8 cellular contexts compared by ENCODE assay signal in the genomic region with DNA sequence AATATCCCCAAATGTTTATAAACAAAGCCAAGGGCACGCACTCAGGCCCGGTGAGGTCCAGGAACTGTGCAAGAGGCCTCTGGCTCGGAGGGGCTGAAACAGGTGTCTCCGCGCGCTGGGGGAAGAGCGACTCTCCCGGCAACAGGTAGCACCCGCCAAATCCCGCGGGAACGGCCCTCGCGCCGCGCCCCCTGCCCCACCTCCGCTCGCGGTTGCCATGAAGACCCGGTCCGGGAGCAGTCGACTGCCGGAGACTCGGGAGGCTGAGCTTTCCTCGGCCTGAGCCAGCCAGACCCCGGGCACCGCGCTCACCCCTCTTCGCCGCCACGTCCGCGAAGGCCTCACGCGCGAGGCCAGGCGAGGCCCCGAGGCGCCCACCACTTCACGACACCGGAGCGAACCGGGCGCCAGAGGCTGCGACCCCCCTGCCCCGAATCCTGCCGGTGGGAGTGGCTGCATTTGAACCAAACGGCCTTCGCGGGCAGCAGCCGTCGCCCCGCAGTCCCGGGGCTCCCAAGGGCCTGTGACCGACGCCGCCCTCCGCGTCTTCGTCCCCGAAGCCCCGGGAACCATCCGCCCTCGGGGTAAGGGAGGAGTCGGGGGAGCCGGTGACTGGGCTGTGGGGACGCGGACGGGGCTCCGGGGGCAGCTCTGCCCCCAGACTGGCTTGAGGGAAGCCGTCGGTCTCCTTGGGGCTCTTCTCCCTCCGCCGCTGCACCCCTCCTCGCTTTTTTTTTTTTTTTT. TPM values are rescaled to one million over a fixed set of nuclear protein-coding genes. Genes with fewer than 3 reads are reported as not detected.
DNase-seq lines count a peak whose midpoint lies in the region; ATAC-seq and TF ChIP-seq lines count a peak whose summit lies in the region.

A gene with protein sequence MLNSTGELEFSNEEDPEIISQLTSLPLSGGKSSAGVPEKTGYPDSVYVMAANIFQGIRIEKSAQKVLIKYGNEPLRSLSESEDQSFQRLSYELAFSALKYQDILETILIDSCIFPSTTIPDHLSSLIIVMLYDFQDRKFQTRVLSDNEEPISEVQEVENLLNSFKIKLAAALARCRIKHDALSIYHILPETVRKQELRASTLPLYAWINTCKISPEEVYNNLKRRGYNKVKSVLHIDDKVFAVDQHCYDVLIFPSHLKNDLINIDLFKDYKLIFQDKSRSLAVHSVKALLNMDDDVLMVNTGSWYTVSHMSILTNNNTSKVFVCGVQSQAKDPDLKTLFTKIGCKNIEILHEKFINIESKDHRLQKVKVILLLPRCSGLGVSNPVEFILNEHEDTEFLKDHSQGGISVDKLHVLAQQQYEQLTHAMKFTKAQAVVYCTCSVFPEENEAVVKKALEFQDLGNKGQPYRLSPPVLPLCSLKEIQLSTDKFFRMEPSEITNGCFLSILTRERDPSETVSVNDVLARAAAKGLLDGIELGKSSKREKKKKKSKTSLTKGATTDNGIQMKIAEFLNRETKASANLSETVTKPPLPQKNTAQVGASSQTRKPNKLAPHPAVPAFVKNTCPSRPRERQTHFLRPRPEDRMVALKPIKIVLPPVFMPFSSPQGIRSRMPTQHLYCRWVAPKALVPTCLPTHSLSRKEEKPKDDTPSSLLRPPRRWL (plus strand): TSS at position 239 of the 744 bp plus-strand sequence. CDS start 739 bp downstream, outside the sequence.

- peak within 1 kb of the TSS; percentile 89 for H3K4me3 Mint-ChIP-seq in neural progenitor cell

- H3K27ac Mint-ChIP-seq in neural progenitor cell = peak within 1 kb of the TSS; percentile 31

- H3K4me2 ChIP-seq in neural progenitor cell = peak within 1 kb of the TSS; percentile 91

- H3K9ac ChIP-seq in neural progenitor cell = peak within 1 kb of the TSS; percentile 62

- H3F3A ChIP-seq in neural progenitor cell (ENCODE audit: low read depth) = peaks cover 15% of the 10 kb centered on the region

- H3K9me3 Mint-ChIP-seq in neural progenitor cell = peaks cover 7% of the 10 kb centered on the region

- H3K79me2 ChIP-seq in ACC112 (ENCODE audit: control insufficient read depth, insufficient read depth, low read length, unreplicated experiment) (no peaks in the 10 kb centered on the region), neural progenitor cell (ENCODE audit: low read depth) (peaks cover 31% of the 10 kb centered on the region)

- H3K4me3 ChIP-seq in ACC112 (ENCODE audit: low read depth, low read length) (peak within 1 kb of the TSS; percentile 69), neural progenitor cell (peak within 1 kb of the TSS; percentile 66)

- H3K9me3 ChIP-seq in neural progenitor cell (ENCODE audit: low read depth) = no peaks in the 10 kb centered on the region

- TF ChIP-seq CTCF in foreskin keratinocyte (conservative IDR thresholded peaks at IDR 0.05) (no peak), neural progenitor cell (IDR thresholded peaks at IDR 0.05) (no peak)

- peak within 1 kb of the TSS; percentile 65 for H2AFZ ChIP-seq in ACC112 (ENCODE audit: low read length, unreplicated experiment)
- peak within 1 kb of the TSS; percentile 80 for H2AFZ ChIP-seq in neural progenitor cell (replicated peaks)

- H3K36me3 ChIP-seq in ACC112 (ENCODE audit: insufficient read depth, low read length) (no peaks in the 10 kb centered on the region), neural progenitor cell (peaks cover 14% of the 10 kb centered on the region)

- no peaks in the 10 kb centered on the region for H4K20me1 ChIP-seq in neural progenitor cell (ENCODE audit: low read depth)

- peak; percentile 81 for ATAC-seq in GM18907 (IDR thresholded peaks at IDR 0.05; ENCODE audit: unreplicated experiment)
- peak; percentile 84 for ATAC-seq in foreskin keratinocyte
- ATAC-seq in GM18870 (IDR thresholded peaks at IDR 0.05; ENCODE audit: unreplicated experiment) = no peak

- peaks cover 7% of the 10 kb centered on the region for H3K4me1 Mint-ChIP-seq in neural progenitor cell

- H3K27ac ChIP-seq in ACC112 (ENCODE audit: low read depth, low read length) = no peak within 1 kb of the TSS
- H3K27ac ChIP-seq in foreskin keratinocyte = no peak within 1 kb of the TSS
- peak within 1 kb of the TSS; percentile 7 for H3K27ac ChIP-seq in neural progenitor cell

- no peaks in the 10 kb centered on the region for H3K27me3 Mint-ChIP-seq in neural progenitor cell (ENCODE audit: insufficient read depth, low read depth)

- H3K4me1 ChIP-seq in ACC112 (ENCODE audit: control insufficient read depth, insufficient read depth, low read length, unreplicated experiment) (no peaks in the 10 kb centered on the region), foreskin keratinocyte (no peaks in the 10 kb centered on the region), neural progenitor cell (peaks cover 5% of the 10 kb centered on the region)

- peaks cover 20% of the 10 kb centered on the region for H3K36me3 Mint-ChIP-seq in neural progenitor cell

- H3K27me3 ChIP-seq in ACC112 (ENCODE audit: insufficient read depth, low read length) = peaks cover 31% of the 10 kb centered on the region
- H3K27me3 ChIP-seq in foreskin keratinocyte = peaks cover 20% of the 10 kb centered on the region
- no peaks in the 10 kb centered on the region for H3K27me3 ChIP-seq in neural progenitor cell

- peak; percentile 86 to 94 (median 91) for DNase-seq in NCI-H1417 (lab: John Stamatoyannopoulos, UW)
- DNase-seq in activated CD8-positive, alpha-beta memory T cell treated with anti-CD3 and anti-CD28 coated beads for 24 hours = peak; percentile 67
- peak in 1 of 2 donors; percentile 23 for DNase-seq in foreskin keratinocyte
- peak; percentile 89 for DNase-seq in neural progenitor cell (ENCODE audit: low spot score)
- DNase-seq in NCI-H446 treated with DMSO at 0.1 percent for 48 hours (lab: John Stamatoyannopoulos, UW) = no peak

RNA-seq across cellular contexts. Expression of the gene that starts here (rescaled TPM):
- total RNA-seq in foreskin keratinocyte (0.71 and 1.3 TPM in 2 replicates), neural progenitor cell (ENCODE audit: low replicate concordance) (29.1 and 37.4 TPM in 2 replicates)
- polyA plus RNA-seq in foreskin keratinocyte = 0.33 and 0.41 TPM in 2 replicates

Comparison
In these comparisons a context has a peak if more than half of its experiments do, and no peak if none do; other contexts are left out.
1. RNA of the gene that starts here (total RNA-seq): 29.1 to 37.4 TPM in neural progenitor cell; 0.71 to 1.3 TPM in foreskin keratinocyte; every median in the first group is over 10 times any median in the second.